Comparison of ENCODE assay signal across 27 cellular contexts in genomic region chr19:38463365-38463764, GRCh38.
"Had no signal": no experiment of that assay in that cellular context is flagged by ENCODE, and none has a peak within 500 bp of the region (broad histone marks: within the 10 kb centered on the region; RNA-seq: fewer than 3 reads in every experiment).

No MANE protein-coding gene starts in this region.

- FAIRE-seq: urothelium cell line had no signal

- H3K27ac ChIP-seq: stomach, suprapubic skin, testis, thoracic aorta, thyroid gland, tibial artery, tibial nerve, transverse colon, upper lobe of left lung, upper lobe of right lung, uterus, vagina had no signal

- ATAC-seq: stimulated activated effector memory CD8-positive, alpha-beta T cell treated with anti-CD3 and anti-CD28 coated beads, Interleukin-12 subunit alpha, Interleukin-12 subunit beta, amount 100 ng/mL, for 72 hours; stimulated activated memory B cell treated with anti-CD40 and anti-IgM and Interleukin-4, amounts not matched to agents 10 μg/mL and 1 μg/mL and 100 μg/mL, for 72 hours; stimulated activated naive B cell treated with anti-CD40 and anti-IgM and Interleukin-4, amounts not matched to agents 10 μg/mL and 1 μg/mL and 100 μg/mL, for 72 hours; stimulated activated naive CD8-positive, alpha-beta T cell treated with anti-CD3 and anti-CD28 coated beads, Interleukin-15, amount 100 ng/mL, for 72 hours; stimulated activated naive CD8-positive, alpha-beta T cell treated with anti-CD3 and anti-CD28 coated beads, Interleukin-15, Interleukin-2, amounts not matched to agents 100 U/mL and 50 U/mL, for 24 hours; upper lobe of right lung had no signal

- H3K9me3 ChIP-seq: suprapubic skin, testis, thoracic aorta, thyroid gland, tibial artery, transverse colon, upper lobe of left lung, upper lobe of right lung, vagina had no signal

- H3K4me3 ChIP-seq: stomach, suprapubic skin, testis, thoracic aorta, thyroid gland, tibial artery, tibial nerve, transverse colon, upper lobe of left lung, upper lobe of right lung, uterus, vagina had no signal

- H3K27me3 ChIP-seq: testis, thyroid gland, tibial nerve, transverse colon, upper lobe of left lung, upper lobe of right lung, uterus, vagina had no signal

- H3K36me3 ChIP-seq: stomach, suprapubic skin, thoracic aorta, thyroid gland, tibial artery, tibial nerve, transverse colon, upper lobe of left lung, upper lobe of right lung, uterus, vagina had no signal

- H3K4me1 ChIP-seq: stomach, suprapubic skin, testis, thyroid gland, tibial artery, tibial nerve, transverse colon, upper lobe of left lung, upper lobe of right lung, uterus, vagina had no signal

- DNase-seq: stimulated activated CD4-positive, alpha-beta T cell treated with anti-CD3 and anti-CD28 coated beads, Interleukin-2, amount 100 ng/mL, for 48 hours; stimulated activated CD4-positive, alpha-beta T cell treated with anti-CD3 and anti-CD28 coated beads, Interleukin-4, amount 100 ng/mL, for 1 hour; stimulated activated CD4-positive, alpha-beta T cell treated with anti-CD3 and anti-CD28 coated beads, Interleukin-4, amount 100 ng/mL, for 24 hours; stimulated activated CD4-positive, alpha-beta T cell treated with anti-CD3 and anti-CD28 coated beads, Interleukin-4, amount 100 ng/mL, for 4 hours; stimulated activated CD8-positive, alpha-beta memory T cell treated with anti-CD3 and anti-CD28 coated beads, Interleukin-4, amount 100 ng/mL, for 48 hours; stimulated activated naive B cell treated with anti-CD40 and anti-IgM and Interleukin-4, amounts not matched to agents 10 μg/mL and 1 μg/mL and 100 μg/mL, for 72 hours; stimulated activated naive CD4-positive, alpha-beta T cell; stimulated activated naive CD4-positive, alpha-beta T cell treated with Interleukin-2 at 50 U/mL for 16 hours; stimulated activated naive CD8-positive, alpha-beta T cell treated with anti-CD3 and anti-CD28 coated beads, Interleukin-15, amount 100 ng/mL, for 72 hours; stimulated activated naive CD8-positive, alpha-beta T cell treated with anti-CD3 and anti-CD28 coated beads, Interleukin-15, Interleukin-2, amounts not matched to agents 100 U/mL and 50 U/mL, for 24 hours; stomach; substantia nigra; testis; thyroid gland; tibial artery; transverse colon; trophoblast cell; upper lobe of right lung; uterus had no signal
